ENCODE assay signal across 20 cellular contexts in the genomic region with DNA sequence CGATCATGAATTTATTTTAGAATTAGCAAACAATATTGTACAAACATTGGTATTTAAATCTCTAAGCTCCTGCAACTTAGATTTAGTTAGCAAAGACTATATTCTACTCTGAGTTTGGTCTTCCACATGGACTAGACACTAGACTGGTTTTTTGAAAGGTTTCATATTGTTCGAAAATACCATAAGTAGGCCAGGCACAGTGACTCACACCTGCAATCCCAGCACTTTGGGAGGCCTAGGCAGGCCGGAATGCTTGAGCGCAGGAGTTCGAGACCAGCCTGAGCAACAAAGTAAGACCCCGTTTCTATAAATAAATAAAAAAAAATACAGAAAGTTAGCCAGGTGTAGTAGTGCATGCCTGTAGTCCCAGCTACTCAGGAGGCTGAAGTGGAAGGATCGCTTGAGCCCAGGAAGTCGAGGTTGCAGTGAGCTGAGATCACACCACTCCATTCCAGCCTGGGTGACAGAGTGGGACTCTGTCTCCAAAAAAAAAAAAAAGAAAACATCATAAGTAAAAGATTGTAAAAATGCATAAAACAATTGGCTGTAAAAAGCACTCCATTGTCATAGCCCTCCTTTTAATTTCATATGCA.
DNase-seq lines count a peak whose midpoint lies in the region; ATAC-seq, FAIRE-seq and TF ChIP-seq lines count a peak whose summit lies in the region.
"Had no signal": no experiment of that assay in that cellular context is flagged by ENCODE, and none has a peak within 500 bp of the region (broad histone marks: within the 10 kb centered on the region; RNA-seq: fewer than 3 reads in every experiment).

No MANE protein-coding gene starts in this region.

- H3K79me2 ChIP-seq in PC-9 (ENCODE audit: low read depth): no peaks in the 10 kb centered on the region

- no peak for TF ChIP-seq POLR2A in A549 (IDR thresholded peaks at IDR 0.05; ENCODE audit: low read length)

- DNase-seq in A549 (ENCODE audit: low read depth in 1 of 2, low spot score in 1 of 2): no peak
- no peak for DNase-seq in CD14-positive monocyte (ENCODE audit: low spot score)
- DNase-seq in PC-9: no peak
- DNase-seq in iris pigment epithelial cell (ENCODE audit: low read depth): peak; percentile 23
- DNase-seq in DMS79 treated with DMSO at 0.1 percent for 48 hours (lab: John Stamatoyannopoulos, UW): no peak
- DNase-seq in ecto neural progenitor cell (ENCODE audit: low spot score): no peak
- no peak for DNase-seq in WERI-Rb-1
- DNase-seq in NCI-H446 treated with DMSO at 0.1 percent for 48 hours (lab: John Stamatoyannopoulos, UW): no peak
- DNase-seq: CD4-positive, alpha-beta T cell; CD8-positive, alpha-beta memory T cell; DMS 273 treated with DMSO at 0.1 percent for 48 hours; DMS79; GF-D8; H9 had no signal

- no peaks in the 10 kb centered on the region for H3K27me3 ChIP-seq in PC-9 (ENCODE audit: insufficient read depth, low read depth)
- H3K27me3 ChIP-seq in WERI-Rb-1 (ENCODE audit: insufficient read depth, low read depth, severe bottlenecking): no peaks in the 10 kb centered on the region
- H3K27me3 ChIP-seq: BLaER1 had no signal

- no peak overlapping the region for H2AFZ ChIP-seq in PC-9

- H3K4me1 ChIP-seq in A549 (peaks cover 15% of the 10 kb centered on the region; the same call in 1 of the 3 replicates), PC-9 (replicated peaks; ENCODE audit: insufficient read depth) (no peaks in the 10 kb centered on the region)
- H3K4me1 ChIP-seq: BLaER1 had no signal

- H3K36me3 ChIP-seq in PC-9 (ENCODE audit: low read depth): peaks cover 5% of the 10 kb centered on the region; the same call in 1 of the 2 replicates
- no peaks in the 10 kb centered on the region for H3K36me3 ChIP-seq in WERI-Rb-1
- H3K36me3 ChIP-seq: BLaER1 had no signal

- ATAC-seq in A549: peak in 1 of 2 experiments; percentile 41; a peak in 3 of 6 replicates

- H3K27ac Mint-ChIP-seq in CD14-positive monocyte: no peak overlapping the region
- H3K27ac Mint-ChIP-seq: B cell; CD4-positive, alpha-beta T cell; GM23338; H9 had no signal

- H3K4me3 ChIP-seq in A549: no peak overlapping the region
- no peak overlapping the region for H3K4me3 ChIP-seq in PC-9
- no peak overlapping the region for H3K4me3 ChIP-seq in WERI-Rb-1 (ENCODE audit: low read depth, low read length)
- H3K4me3 ChIP-seq: BLaER1, GM23338 had no signal

- H3K9me2 ChIP-seq in PC-9 (ENCODE audit: insufficient read depth): no peaks in the 10 kb centered on the region

- TSS peak; percentile 14 for BruUV-seq in PC-9 (replicated peaks; lab: Mats Ljungman, UMichigan)

- no peak for FAIRE-seq in A549 (lab: Jason Lieb, UNC)
- FAIRE-seq: GM12892, GM19239 had no signal

- TF ChIP-seq CTCF in A549 (IDR thresholded peaks at IDR 0.05) (no peak), CD14-positive monocyte (IDR thresholded peaks at IDR 0.05) (peak; percentile 2), PC-9 (conservative IDR thresholded peaks at IDR 0.05) (no peak), WERI-Rb-1 (IDR thresholded peaks at IDR 0.05; ENCODE audit: low read depth, low read length) (no peak)

- H3K27me3 Mint-ChIP-seq in CD14-positive monocyte (ENCODE audit: low read depth in 3 of 3): peaks cover 0 to 7% (median 0%) of the 10 kb centered on the region in 3 donors
- H3K27me3 Mint-ChIP-seq: B cell had no signal

- H4K20me1 ChIP-seq in PC-9 (ENCODE audit: insufficient read depth): no peaks in the 10 kb centered on the region
- H4K20me1 ChIP-seq: BLaER1 had no signal

- no peak overlapping the region for H3K4me3 Mint-ChIP-seq in CD14-positive monocyte
- H3K4me3 Mint-ChIP-seq: B cell; CD4-positive, alpha-beta T cell; CD8-positive, alpha-beta memory T cell; GM23338; H9 had no signal

- H3K4me1 Mint-ChIP-seq in CD14-positive monocyte: peaks cover 5% of the 10 kb centered on the region
- H3K4me1 Mint-ChIP-seq: B cell; CD8-positive, alpha-beta memory T cell had no signal

- intact Hi-C loops in CD14-positive monocyte (cut with micrococcal nuclease): no loop called here
- intact Hi-C loops in PC-9 (cut with micrococcal nuclease; ENCODE audit: unreplicated experiment): loop anchor here (5.0 kb wide), 1 partner anchor 192 kb away; no protein-coding TSS in a partner anchor

- H3K27ac ChIP-seq in A549: no peak overlapping the region
- H3K27ac ChIP-seq in PC-9: no peak overlapping the region
- H3K27ac ChIP-seq in WERI-Rb-1: no peak overlapping the region
- H3K27ac ChIP-seq: BLaER1, C4-2B had no signal

- no peak for TF ChIP-seq RAD21 in A549 (conservative IDR thresholded peaks at IDR 0.05 in 1 of 2, IDR thresholded peaks at IDR 0.05 in 1 of 2)

- no peak for TF ChIP-seq EP300 in A549 (IDR thresholded peaks at IDR 0.05)

- POLR2A ChIA-PET in A549 (lab: Yijun Ruan, JAX) (no interaction called here), PC-9 (lab: Charles Lee; ENCODE audit: unreplicated experiment) (interaction anchor here (0.7 kb wide), 1 partner anchor 333 kb away, joined by 3 read pairs; no protein-coding TSS in a partner anchor)

- no peak overlapping the region for H3K4me2 ChIP-seq in A549
- H3K4me2 ChIP-seq in PC-9: no peak overlapping the region
- H3K4me2 ChIP-seq: BLaER1, GM23338 had no signal

- CTCF ChIA-PET in A549 (lab: Yijun Ruan, JAX): interaction anchor here (0.6 to 12.5 kb wide), 8 partner anchors 9 to 205 kb away, joined by 3 to 139 read pairs (median 3); a partner anchor contains a TSS
- CTCF ChIA-PET in PC-9 (lab: Charles Lee): no interaction called here

- no peaks in the 10 kb centered on the region for H3K36me3 Mint-ChIP-seq in CD14-positive monocyte

- peaks cover 0 to 3% (median 0%) of the 10 kb centered on the region in 7 donors for H3K9me3 Mint-ChIP-seq in CD14-positive monocyte
- H3K9me3 Mint-ChIP-seq: CD4-positive, alpha-beta T cell; CD8-positive, alpha-beta memory T cell; GM23338; H9 had no signal

- H3F3A ChIP-seq in PC-9 (ENCODE audit: insufficient read depth, low read depth): peaks cover 26% of the 10 kb centered on the region; the same call in 1 of the 2 replicates

- H3K9me3 ChIP-seq in A549: no peaks in the 10 kb centered on the region
- H3K9me3 ChIP-seq in PC-9 (ENCODE audit: insufficient read depth, low read depth): no peaks in the 10 kb centered on the region
- H3K9me3 ChIP-seq in WERI-Rb-1 (ENCODE audit: severe bottlenecking): no peaks in the 10 kb centered on the region
- H3K9me3 ChIP-seq: BLaER1 had no signal

- 78% methylated on average over 8 of the region's 8 CpGs for WGBS in A549 (ENCODE audit: missing lambda C conversion rate)

TF ChIP-seq in A549, 52 proteins besides CTCF, POLR2A, EP300 and RAD21 (continues in another document):
- TF ChIP-seq KDM5A (IDR thresholded peaks at IDR 0.05) (no peak), RFX5 (IDR thresholded peaks at IDR 0.05) (no peak), CBX2 (IDR thresholded peaks at IDR 0.05; ENCODE audit: borderline replicate concordance, low read depth) (no peak), ESRRA (IDR thresholded peaks at IDR 0.05; ENCODE audit: borderline replicate concordance, low read length) (no peak), KDM1A (IDR thresholded peaks at IDR 0.05; ENCODE audit: low read depth) (no peak)
- TF ChIP-seq, protein P1, sequence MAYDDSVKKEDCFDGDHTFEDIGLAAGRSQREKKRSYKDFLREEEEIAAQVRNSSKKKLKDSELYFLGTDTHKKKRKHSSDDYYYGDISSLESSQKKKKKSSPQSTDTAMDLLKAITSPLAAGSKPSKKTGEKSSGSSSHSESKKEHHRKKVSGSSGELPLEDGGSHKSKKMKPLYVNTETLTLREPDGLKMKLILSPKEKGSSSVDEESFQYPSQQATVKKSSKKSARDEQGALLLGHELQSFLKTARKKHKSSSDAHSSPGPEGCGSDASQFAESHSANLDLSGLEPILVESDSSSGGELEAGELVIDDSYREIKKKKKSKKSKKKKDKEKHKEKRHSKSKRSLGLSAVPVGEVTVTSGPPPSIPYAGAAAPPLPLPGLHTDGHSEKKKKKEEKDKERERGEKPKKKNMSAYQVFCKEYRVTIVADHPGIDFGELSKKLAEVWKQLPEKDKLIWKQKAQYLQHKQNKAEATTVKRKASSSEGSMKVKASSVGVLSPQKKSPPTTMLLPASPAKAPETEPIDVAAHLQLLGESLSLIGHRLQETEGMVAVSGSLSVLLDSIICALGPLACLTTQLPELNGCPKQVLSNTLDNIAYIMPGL (CRISPR knock-in tag; IDR thresholded peaks at IDR 0.05; ENCODE audit: borderline replicate concordance): peak; percentile 23; the same call in 1 of the 2 replicates
- TF ChIP-seq, protein P2, sequence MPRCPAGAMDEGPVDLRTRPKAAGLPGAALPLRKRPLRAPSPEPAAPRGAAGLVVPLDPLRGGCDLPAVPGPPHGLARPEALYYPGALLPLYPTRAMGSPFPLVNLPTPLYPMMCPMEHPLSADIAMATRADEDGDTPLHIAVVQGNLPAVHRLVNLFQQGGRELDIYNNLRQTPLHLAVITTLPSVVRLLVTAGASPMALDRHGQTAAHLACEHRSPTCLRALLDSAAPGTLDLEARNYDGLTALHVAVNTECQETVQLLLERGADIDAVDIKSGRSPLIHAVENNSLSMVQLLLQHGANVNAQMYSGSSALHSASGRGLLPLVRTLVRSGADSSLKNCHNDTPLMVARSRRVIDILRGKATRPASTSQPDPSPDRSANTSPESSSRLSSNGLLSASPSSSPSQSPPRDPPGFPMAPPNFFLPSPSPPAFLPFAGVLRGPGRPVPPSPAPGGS (IDR thresholded peaks at IDR 0.05): 0 out of 3 replicates have a peak, but pooled peaks have one; percentile 12
- TF ChIP-seq, protein P3, sequence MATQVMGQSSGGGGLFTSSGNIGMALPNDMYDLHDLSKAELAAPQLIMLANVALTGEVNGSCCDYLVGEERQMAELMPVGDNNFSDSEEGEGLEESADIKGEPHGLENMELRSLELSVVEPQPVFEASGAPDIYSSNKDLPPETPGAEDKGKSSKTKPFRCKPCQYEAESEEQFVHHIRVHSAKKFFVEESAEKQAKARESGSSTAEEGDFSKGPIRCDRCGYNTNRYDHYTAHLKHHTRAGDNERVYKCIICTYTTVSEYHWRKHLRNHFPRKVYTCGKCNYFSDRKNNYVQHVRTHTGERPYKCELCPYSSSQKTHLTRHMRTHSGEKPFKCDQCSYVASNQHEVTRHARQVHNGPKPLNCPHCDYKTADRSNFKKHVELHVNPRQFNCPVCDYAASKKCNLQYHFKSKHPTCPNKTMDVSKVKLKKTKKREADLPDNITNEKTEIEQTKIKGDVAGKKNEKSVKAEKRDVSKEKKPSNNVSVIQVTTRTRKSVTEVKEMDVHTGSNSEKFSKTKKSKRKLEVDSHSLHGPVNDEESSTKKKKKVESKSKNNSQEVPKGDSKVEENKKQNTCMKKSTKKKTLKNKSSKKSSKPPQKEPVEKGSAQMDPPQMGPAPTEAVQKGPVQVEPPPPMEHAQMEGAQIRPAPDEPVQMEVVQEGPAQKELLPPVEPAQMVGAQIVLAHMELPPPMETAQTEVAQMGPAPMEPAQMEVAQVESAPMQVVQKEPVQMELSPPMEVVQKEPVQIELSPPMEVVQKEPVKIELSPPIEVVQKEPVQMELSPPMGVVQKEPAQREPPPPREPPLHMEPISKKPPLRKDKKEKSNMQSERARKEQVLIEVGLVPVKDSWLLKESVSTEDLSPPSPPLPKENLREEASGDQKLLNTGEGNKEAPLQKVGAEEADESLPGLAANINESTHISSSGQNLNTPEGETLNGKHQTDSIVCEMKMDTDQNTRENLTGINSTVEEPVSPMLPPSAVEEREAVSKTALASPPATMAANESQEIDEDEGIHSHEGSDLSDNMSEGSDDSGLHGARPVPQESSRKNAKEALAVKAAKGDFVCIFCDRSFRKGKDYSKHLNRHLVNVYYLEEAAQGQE (IDR thresholded peaks at IDR 0.05): 0 out of 2 replicates have a peak, but pooled peaks have one; percentile 23
